7 cellular contexts compared by ENCODE assay signal in genomic region chrX:65926095-65927019, GRCh38.
DNase-seq lines count a peak whose midpoint lies in the region; ATAC-seq and TF ChIP-seq lines count a peak whose summit lies in the region.

No MANE protein-coding gene starts in this region.

- H3K27me3 Mint-ChIP-seq in activated CD8-positive, alpha-beta T cell treated with anti-CD3 and anti-CD28 coated beads for 36 hours: no peaks in the 10 kb centered on the region

- H3K27ac Mint-ChIP-seq in activated CD8-positive, alpha-beta T cell treated with anti-CD3 and anti-CD28 coated beads for 36 hours: peak overlapping the region; percentile 95
- peak overlapping the region; percentile 86 for H3K27ac Mint-ChIP-seq in stimulated activated effector memory CD8-positive, alpha-beta T cell treated with anti-CD3 and anti-CD28 coated beads, Interleukin-12 subunit alpha, Interleukin-12 subunit beta, amount 100 ng/mL, for 72 hours

- DNase-seq in activated CD8-positive, alpha-beta T cell treated with anti-CD3 and anti-CD28 coated beads for 36 hours: peak; percentile 80
- peak in 1 of 2 donors; percentile 51 for DNase-seq in stimulated activated effector memory CD8-positive, alpha-beta T cell treated with anti-CD3 and anti-CD28 coated beads, Interleukin-12 subunit alpha, Interleukin-12 subunit beta, amount 100 ng/mL, for 72 hours (ENCODE audit: low spot score in 2 of 2)
- no peak for DNase-seq in mucosa of gallbladder (ENCODE audit: low spot score)
- DNase-seq in NCI-H748 treated with DMSO at 0.1 percent for 48 hours (lab: John Stamatoyannopoulos, UW): no peak
- no peak for DNase-seq in neuronal stem cell (ENCODE audit: low spot score)

- H2BK5ac ChIP-seq in neuronal stem cell (ENCODE audit: low read length): no peak overlapping the region

- no peaks in the 10 kb centered on the region for H3K79me1 ChIP-seq in neuronal stem cell (ENCODE audit: low read depth, low read length)

- H3K23ac ChIP-seq in neuronal stem cell (ENCODE audit: low read depth, low read length, poor library complexity): no peak overlapping the region

- no peak overlapping the region for H3K18ac ChIP-seq in neuronal stem cell (ENCODE audit: low read length)

- no peak overlapping the region for H2BK12ac ChIP-seq in neuronal stem cell (ENCODE audit: low read length)

- no peak overlapping the region for H3K14ac ChIP-seq in neuronal stem cell (ENCODE audit: low read length)

- no peak overlapping the region for H2AK5ac ChIP-seq in neuronal stem cell (ENCODE audit: low read depth, low read length)

- no peak overlapping the region for H4K8ac ChIP-seq in neuronal stem cell (ENCODE audit: low read depth, low read length)

- H3K27ac ChIP-seq in neuronal stem cell (replicated peaks; ENCODE audit: low read length): no peak overlapping the region

- peak; percentile 65 for ATAC-seq in GM19438 (IDR thresholded peaks at IDR 0.05; ENCODE audit: low read depth, unreplicated experiment)
- peak; percentile 36 for ATAC-seq in HG03575 (IDR thresholded peaks at IDR 0.05; ENCODE audit: extremely low read depth, insufficient number of reproducible peaks, low FRiP score, unreplicated experiment)
- peak; percentile 86 for ATAC-seq in activated CD8-positive, alpha-beta T cell treated with anti-CD3 and anti-CD28 coated beads for 36 hours
- ATAC-seq in stimulated activated effector memory CD8-positive, alpha-beta T cell treated with anti-CD3 and anti-CD28 coated beads, Interleukin-12 subunit alpha, Interleukin-12 subunit beta, amount 100 ng/mL, for 72 hours: peak; percentile 82

- no peak overlapping the region for H3K4ac ChIP-seq in neuronal stem cell (ENCODE audit: low read length)

- no peak overlapping the region for H3K4me3 ChIP-seq in neuronal stem cell (ENCODE audit: low read length in 2 of 2)

- H4K91ac ChIP-seq in neuronal stem cell (ENCODE audit: low read depth, low read length, poor library complexity): no peak overlapping the region

- intact Hi-C loops in activated CD8-positive, alpha-beta T cell treated with anti-CD3 and anti-CD28 coated beads for 36 hours (cut with micrococcal nuclease): no loop called here

- no CpG with 5 or more reads among the region's 5 CpGs for WGBS in neuronal stem cell (ENCODE audit: extremely low coverage in 2 of 2, insufficient read length in 2 of 2, insufficient replicate concordance in 1 of 2), 2 donors

- peak overlapping the region; percentile 61 for H3K4me3 Mint-ChIP-seq in activated CD8-positive, alpha-beta T cell treated with anti-CD3 and anti-CD28 coated beads for 36 hours
- H3K4me3 Mint-ChIP-seq in stimulated activated effector memory CD8-positive, alpha-beta T cell treated with anti-CD3 and anti-CD28 coated beads, Interleukin-12 subunit alpha, Interleukin-12 subunit beta, amount 100 ng/mL, for 72 hours: peak overlapping the region; percentile 53

- no peaks in the 10 kb centered on the region for H3K4me1 ChIP-seq in neuronal stem cell (ENCODE audit: control insufficient read depth in 2 of 2, insufficient read depth in 1 of 2, low read depth in 1 of 2, low read length in 2 of 2)

- no peak overlapping the region for H3K9ac ChIP-seq in neuronal stem cell (ENCODE audit: low read depth, low read length, poor library complexity)

- no peaks in the 10 kb centered on the region for H3K36me3 ChIP-seq in neuronal stem cell (replicated peaks in 1 of 2; ENCODE audit: control insufficient read depth in 2 of 2, insufficient read depth in 2 of 2, low read length in 2 of 2)

- CTCF ChIA-PET in activated CD8-positive, alpha-beta T cell treated with anti-CD3 and anti-CD28 coated beads for 36 hours (lab: Charles Lee): no interaction called here

- TF ChIP-seq CTCF in activated CD8-positive, alpha-beta T cell treated with anti-CD3 and anti-CD28 coated beads for 36 hours (IDR thresholded peaks at IDR 0.05): no peak

- no peak overlapping the region for H2BK15ac ChIP-seq in neuronal stem cell (ENCODE audit: low read length)

- no peak overlapping the region for H3K4me2 ChIP-seq in neuronal stem cell (ENCODE audit: insufficient read depth, low read length, poor library complexity, severe bottlenecking)

- POLR2A ChIA-PET in activated CD8-positive, alpha-beta T cell treated with anti-CD3 and anti-CD28 coated beads for 36 hours (lab: Charles Lee): interaction anchor here (1.0 kb wide), 1 partner anchor 101 kb away, joined by 3 read pairs; no protein-coding TSS in a partner anchor

- H3K36me3 Mint-ChIP-seq in activated CD8-positive, alpha-beta T cell treated with anti-CD3 and anti-CD28 coated beads for 36 hours (ENCODE audit: low read depth): peaks cover 22% of the 10 kb centered on the region
- peaks cover 6% of the 10 kb centered on the region for H3K36me3 Mint-ChIP-seq in stimulated activated effector memory CD8-positive, alpha-beta T cell treated with anti-CD3 and anti-CD28 coated beads, Interleukin-12 subunit alpha, Interleukin-12 subunit beta, amount 100 ng/mL, for 72 hours

- H3K4me1 Mint-ChIP-seq in activated CD8-positive, alpha-beta T cell treated with anti-CD3 and anti-CD28 coated beads for 36 hours (ENCODE audit: low read depth): peaks cover 54% of the 10 kb centered on the region
- peaks cover 50% of the 10 kb centered on the region for H3K4me1 Mint-ChIP-seq in stimulated activated effector memory CD8-positive, alpha-beta T cell treated with anti-CD3 and anti-CD28 coated beads, Interleukin-12 subunit alpha, Interleukin-12 subunit beta, amount 100 ng/mL, for 72 hours

- H2BK120ac ChIP-seq in neuronal stem cell (ENCODE audit: low read depth, low read length): no peak overlapping the region

- H3K27me3 ChIP-seq in neuronal stem cell (ENCODE audit: control insufficient read depth in 3 of 3, insufficient read depth in 3 of 3, low read depth in 1 of 3, low read length in 3 of 3): no peaks in the 10 kb centered on the region

- no peaks in the 10 kb centered on the region for H3K9me3 ChIP-seq in neuronal stem cell (replicated peaks in 1 of 2; ENCODE audit: control insufficient read depth in 2 of 2, insufficient read depth in 1 of 2, low read depth in 1 of 2, low read length in 2 of 2)

- H3K9me3 Mint-ChIP-seq in activated CD8-positive, alpha-beta T cell treated with anti-CD3 and anti-CD28 coated beads for 36 hours: peaks cover 16% of the 10 kb centered on the region
- H3K9me3 Mint-ChIP-seq in stimulated activated effector memory CD8-positive, alpha-beta T cell treated with anti-CD3 and anti-CD28 coated beads, Interleukin-12 subunit alpha, Interleukin-12 subunit beta, amount 100 ng/mL, for 72 hours: peaks cover 6% of the 10 kb centered on the region

- H2AFZ ChIP-seq in neuronal stem cell (ENCODE audit: low read length): no peak overlapping the region

Comparison
In these comparisons a context has a peak if more than half of its experiments do, and no peak if none do; other contexts are left out.
1. ATAC-seq: peak in every context shown above with its lines; median percentile 86 in activated CD8-positive, alpha-beta T cell treated with anti-CD3 and anti-CD28 coated beads for 36 hours; 82 in stimulated activated effector memory CD8-positive, alpha-beta T cell treated with anti-CD3 and anti-CD28 coated beads, Interleukin-12 subunit alpha, Interleukin-12 subunit beta, amount 100 ng/mL, for 72 hours; 65 in GM19438; 36 in HG03575.